ENCODE assay signal across 8 cellular contexts in the genomic region with DNA sequence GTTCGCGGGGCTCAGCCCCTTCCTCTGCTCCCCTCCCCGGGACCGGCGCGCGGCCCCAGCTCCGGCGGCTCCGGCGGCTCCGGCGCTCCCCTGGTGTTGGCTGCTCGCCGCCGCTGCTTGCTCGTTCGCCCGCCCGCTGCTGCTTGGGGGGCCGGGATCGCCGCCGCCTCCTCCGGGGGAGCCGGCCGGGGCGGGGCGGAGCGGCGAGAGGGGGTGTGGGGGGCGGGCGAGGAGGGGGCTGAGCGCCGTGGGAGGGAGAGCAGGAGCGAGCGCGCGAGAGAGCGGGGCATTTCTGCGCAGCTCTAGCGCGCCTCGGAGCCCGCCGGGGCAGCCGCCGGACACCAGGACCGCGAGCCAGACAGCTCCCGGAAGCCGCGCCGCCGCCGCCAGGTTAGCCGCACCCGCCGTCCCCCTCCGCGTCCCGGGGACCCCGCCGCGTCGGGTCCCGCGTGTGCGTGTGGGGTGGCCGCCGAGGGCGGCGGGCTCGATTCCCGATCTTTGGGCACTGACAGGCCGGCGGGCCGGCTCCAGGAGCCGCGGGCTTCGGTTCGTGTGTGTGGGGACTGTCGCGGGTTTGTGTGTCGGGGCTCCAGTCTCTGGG.
DNase-seq lines count a peak whose midpoint lies in the region; ATAC-seq and TF ChIP-seq lines count a peak whose summit lies in the region.

No MANE protein-coding gene starts in this region.

- ATAC-seq in naive B cell (ENCODE audit: low read depth in 2 of 2) (peak; percentile 27 to 40), GM21619 (IDR thresholded peaks at IDR 0.05; ENCODE audit: unreplicated experiment) (no peak), GM18873 (IDR thresholded peaks at IDR 0.05; ENCODE audit: low FRiP score, unreplicated experiment) (no peak)

- H3K27me3 Mint-ChIP-seq in naive B cell: peaks cover 34 to 50% (median 46%) of the 10 kb centered on the region in 3 donors

- H3K36me3 ChIP-seq in WERI-Rb-1: no peaks in the 10 kb centered on the region

- peaks cover 17 to 22% (median 19%) of the 10 kb centered on the region in 3 donors for H3K4me1 Mint-ChIP-seq in naive B cell

- peak overlapping the region; percentile 61 for H3K4me3 ChIP-seq in WERI-Rb-1 (ENCODE audit: low read depth, low read length)
- peak overlapping the region; percentile 67 for H3K4me3 ChIP-seq in epithelial cell of esophagus (ENCODE audit: low read length)

- TF ChIP-seq CTCF in WERI-Rb-1 (IDR thresholded peaks at IDR 0.05; ENCODE audit: low read depth, low read length) (no peak), epithelial cell of esophagus (IDR thresholded peaks at IDR 0.05; ENCODE audit: insufficient read depth, low read depth, low read length, missing control alignments) (no peak)

- H3K9me3 ChIP-seq in WERI-Rb-1 (ENCODE audit: severe bottlenecking): no peaks in the 10 kb centered on the region

- H3K36me3 Mint-ChIP-seq in naive B cell: peaks cover 5 to 15% of the 10 kb centered on the region in 2 donors

- peak overlapping the region; percentile 91 to 98 (median 94) for H3K4me3 Mint-ChIP-seq in naive B cell

- peak; percentile 63 for DNase-seq in activated effector memory CD4-positive, alpha-beta T cell treated with anti-CD3 and anti-CD28 coated beads, Interleukin-2, amount 50 U/mL, for 16 hours
- DNase-seq in activated effector memory CD4-positive, alpha-beta T cell treated with Interleukin-2 at 50 U/mL for 16 hours: no peak
- peak; percentile 14 for DNase-seq in WERI-Rb-1
- peak; percentile 35 for DNase-seq in epithelial cell of esophagus (ENCODE audit: low read depth)
- DNase-seq in naive B cell: no peak
- DNase-seq in cerebellar nuclear complex (lab: John Stamatoyannopoulos, UW): no peak

- H3K9me3 Mint-ChIP-seq in naive B cell: peaks cover 0 to 4% (median 0%) of the 10 kb centered on the region in 7 donors

- peaks cover 26% of the 10 kb centered on the region for H3K27me3 ChIP-seq in WERI-Rb-1 (ENCODE audit: insufficient read depth, low read depth, severe bottlenecking)

- peak overlapping the region in 4 of 6 donors; percentile 19 to 90 (median 80) for H3K27ac Mint-ChIP-seq in naive B cell

- no peak overlapping the region for H3K27ac ChIP-seq in WERI-Rb-1

Comparison
In these comparisons a context has a peak if more than half of its experiments do, and no peak if none do; other contexts are left out.
1. DNase-seq: peak in activated effector memory CD4-positive, alpha-beta T cell treated with anti-CD3 and anti-CD28 coated beads, Interleukin-2, amount 50 U/mL, for 16 hours (single experiment), WERI-Rb-1 (single experiment) and epithelial cell of esophagus (single experiment); none in activated effector memory CD4-positive, alpha-beta T cell treated with Interleukin-2 at 50 U/mL for 16 hours (single experiment), naive B cell (single experiment) and cerebellar nuclear complex (0 of 2).
2. ATAC-seq: peak in naive B cell (2 of 2); none in GM21619 (single experiment) and GM18873 (single experiment).